8 cellular contexts compared by ENCODE assay signal in the genomic region with DNA sequence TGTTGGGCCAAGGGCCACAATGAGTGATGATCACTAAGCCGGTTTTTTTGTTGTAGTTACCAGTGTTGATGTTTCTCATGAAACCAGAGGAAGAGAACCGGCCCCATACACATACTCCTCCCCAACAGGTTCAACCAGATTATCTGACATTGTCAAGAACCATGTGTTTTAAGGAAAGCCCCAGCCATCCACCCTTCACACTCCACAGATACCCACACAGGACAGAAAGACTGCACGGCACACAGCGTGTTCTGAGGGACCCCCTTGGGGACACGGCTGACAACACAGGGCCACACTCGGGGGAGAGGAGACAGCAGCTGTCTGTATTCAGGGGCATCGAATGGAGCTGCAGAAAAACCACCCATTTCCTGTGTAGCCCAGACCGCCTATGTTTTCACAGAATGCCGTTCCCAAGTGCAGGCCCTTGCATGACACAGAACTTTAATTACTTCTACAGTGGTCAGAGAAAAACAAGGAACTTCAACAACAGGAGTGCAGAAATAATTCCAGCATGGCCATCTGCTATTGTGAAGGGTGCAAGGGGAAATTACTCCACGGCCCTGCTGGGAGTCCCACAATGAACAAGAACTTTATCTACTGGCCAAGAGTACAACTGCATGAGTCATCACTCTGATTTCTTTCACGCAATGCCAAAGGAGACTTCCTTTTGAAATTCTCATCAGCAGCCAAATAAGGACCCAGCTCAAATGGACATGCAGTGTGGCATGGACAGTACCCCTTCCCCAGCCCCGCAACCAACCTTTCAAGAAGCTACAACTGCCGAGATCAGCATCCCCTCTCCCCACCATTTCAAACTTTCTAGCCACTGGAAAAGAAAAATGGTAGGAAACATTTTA. TPM values are rescaled to one million over a fixed set of nuclear protein-coding genes. Genes with fewer than 3 reads are reported as not detected.
DNase-seq lines count a peak whose midpoint lies in the region; ATAC-seq and TF ChIP-seq lines count a peak whose summit lies in the region.

No MANE protein-coding gene starts in this region.

- H3K4me1 ChIP-seq in Peyer's patch = peaks cover 3 to 41% (median 18%) of the 10 kb centered on the region in 4 donors
- peaks cover 49% of the 10 kb centered on the region for H3K4me1 ChIP-seq in adipocyte (ENCODE audit: control insufficient read depth, insufficient read depth, low read length)
- peaks cover 28% of the 10 kb centered on the region for H3K4me1 ChIP-seq in neuron (ENCODE audit: insufficient read depth, low read length)

- H3K4me3 ChIP-seq in Peyer's patch (peak overlapping the region; percentile 81 to 93 (median 88)), adipocyte (ENCODE audit: low read length) (peak overlapping the region; percentile 96), neuron (ENCODE audit: low read length) (peak overlapping the region; percentile 82)

- ATAC-seq in HG02678 (IDR thresholded peaks at IDR 0.05; ENCODE audit: unreplicated experiment) = peak; percentile 19
- ATAC-seq in GM21390 (IDR thresholded peaks at IDR 0.05; ENCODE audit: unreplicated experiment) = no peak

- H3K9ac ChIP-seq in adipocyte (ENCODE audit: low read length) = peak overlapping the region; percentile 100

- TF ChIP-seq POLR2A in Peyer's patch (IDR thresholded peaks at IDR 0.05) = peak; percentile 83 to 97

- H2AFZ ChIP-seq in neuron (ENCODE audit: low read depth, low read length) = no peak overlapping the region

- H3K27ac ChIP-seq in Peyer's patch = peak overlapping the region; percentile 100

- DNase-seq in Daoy (ENCODE audit: low read depth) (peak; percentile 88), Peyer's patch (peak; percentile 64 to 81 (median 65)), adipocyte (ENCODE audit: low read depth) (peak; percentile 94), glomerular visceral epithelial cell (ENCODE audit: extremely low spot score) (peak; percentile 90), NCI-H1694 (lab: John Stamatoyannopoulos, UW) (no peak)

- H3K27me3 ChIP-seq in Peyer's patch (no peaks in the 10 kb centered on the region), adipocyte (replicated peaks; ENCODE audit: control insufficient read depth, insufficient read depth, low read length) (no peaks in the 10 kb centered on the region), neuron (ENCODE audit: insufficient read depth, low read length) (no peaks in the 10 kb centered on the region)

- peak in 1 of 6 experiments; percentile 9 for TF ChIP-seq CTCF in Peyer's patch (IDR thresholded peaks at IDR 0.05)

- H3K36me3 ChIP-seq in Peyer's patch (peaks cover 0 to 47% (median 0%) of the 10 kb centered on the region in 3 donors), adipocyte (ENCODE audit: control insufficient read depth, insufficient read depth, low read length, severe bottlenecking) (peaks cover 43% of the 10 kb centered on the region), neuron (ENCODE audit: insufficient read depth, low read length) (peaks cover 43% of the 10 kb centered on the region)

- H3K9me3 ChIP-seq in Peyer's patch = no peaks in the 10 kb centered on the region
- no peaks in the 10 kb centered on the region for H3K9me3 ChIP-seq in adipocyte (ENCODE audit: control insufficient read depth, low read length)
- peaks cover 5% of the 10 kb centered on the region for H3K9me3 ChIP-seq in neuron (ENCODE audit: low read length)

RNA-seq across cellular contexts. Expression of gene KLF6, which starts 2.3 kb away (rescaled TPM):
- total RNA-seq in Daoy (2014; rRNA removed; shearing (Covaris generic)) = 7.5 and 11.6 TPM in 2 replicates
- 100 to 1,000 TPM in 3 of 4 donors, 10 to 100 TPM in 1; 92.5 to 180 (median 145) TPM for total RNA-seq in Peyer's patch
